In the genomic region with DNA sequence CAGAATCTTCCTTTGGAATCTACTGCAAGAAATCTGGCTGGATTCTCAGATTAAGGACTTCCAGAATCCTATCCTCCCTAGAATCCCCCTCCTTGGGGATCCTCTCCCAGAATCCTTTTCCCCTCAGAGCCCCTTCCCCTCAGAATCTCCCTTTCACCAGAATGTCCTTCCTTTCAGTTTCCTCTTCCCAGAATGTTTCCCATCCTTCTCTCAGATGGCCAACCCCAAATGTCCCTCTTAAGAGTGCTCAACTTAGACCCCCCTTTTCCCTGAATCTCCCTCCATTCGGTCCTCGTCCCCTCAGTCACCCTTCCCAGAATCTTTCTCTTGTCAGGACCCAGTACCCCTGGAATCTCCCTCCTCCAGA, we compare ENCODE assay signal across 1 cellular context.
TF ChIP-seq lines count a peak whose summit lies in the region.

No MANE protein-coding gene starts in this region.

TF ChIP-seq in K562, 482 proteins besides CTCF, POLR2A, EP300 and RAD21 (continued from another document):
- TF ChIP-seq FIP1L1 (IDR thresholded peaks at IDR 0.05; ENCODE audit: low read depth, low read length, poor library complexity, severe bottlenecking), result no peak
- TF ChIP-seq THRAP3 (IDR thresholded peaks at IDR 0.05; ENCODE audit: borderline replicate concordance), result no peak
- no peak for TF ChIP-seq IRF1 (CRISPR knock-in tag; IDR thresholded peaks at IDR 0.05; ENCODE audit: borderline replicate concordance)
- TF ChIP-seq POLR3A (IDR thresholded peaks at IDR 0.05; ENCODE audit: borderline replicate concordance, extremely low read depth, insufficient read depth, insufficient read length), result no peak
- TF ChIP-seq MBD2 (IDR thresholded peaks at IDR 0.05; ENCODE audit: borderline replicate concordance, low read depth), result no peak
- TF ChIP-seq ZNF584 (CRISPR knock-in tag; IDR thresholded peaks at IDR 0.05; ENCODE audit: low read depth), result no peak
- no peak for TF ChIP-seq TEAD4 (IDR thresholded peaks at IDR 0.05; ENCODE audit: low read length)
- TF ChIP-seq TEAD4 (CRISPR knock-in tag; IDR thresholded peaks at IDR 0.05; ENCODE audit: borderline replicate concordance), result no peak
- TF ChIP-seq NCOA1 (IDR thresholded peaks at IDR 0.05; ENCODE audit: low read depth), result peak; percentile 14; the same call in 1 of the 2 replicates
